Comparison of ENCODE assay signal across 1 cellular context in genomic region chr2:54088191-54088634, GRCh38.
TF ChIP-seq lines count a peak whose summit lies in the region.

No MANE protein-coding gene starts in this region.

TF ChIP-seq in SK-N-SH treated with all-trans-retinoic acid at 6 μM for 48 hours, 23 proteins besides CTCF, POLR2A, EP300 and RAD21 (continued from another document):
- TF ChIP-seq BACH2 (CRISPR knock-in tag; IDR thresholded peaks at IDR 0.05; ENCODE audit: borderline replicate concordance) (no peak), ESRRG (CRISPR knock-in tag; IDR thresholded peaks at IDR 0.05) (no peak), ZFP3 (CRISPR knock-in tag; IDR thresholded peaks at IDR 0.05) (no peak), ZC3H10 (CRISPR knock-in tag; IDR thresholded peaks at IDR 0.05) (no peak), ARNTL (CRISPR knock-in tag; IDR thresholded peaks at IDR 0.05; ENCODE audit: borderline replicate concordance, low read depth) (no peak), POU6F1 (CRISPR knock-in tag; IDR thresholded peaks at IDR 0.05; ENCODE audit: borderline replicate concordance, low read depth) (no peak)
